Comparison of ENCODE assay signal across 1 cellular context in the genomic region with DNA sequence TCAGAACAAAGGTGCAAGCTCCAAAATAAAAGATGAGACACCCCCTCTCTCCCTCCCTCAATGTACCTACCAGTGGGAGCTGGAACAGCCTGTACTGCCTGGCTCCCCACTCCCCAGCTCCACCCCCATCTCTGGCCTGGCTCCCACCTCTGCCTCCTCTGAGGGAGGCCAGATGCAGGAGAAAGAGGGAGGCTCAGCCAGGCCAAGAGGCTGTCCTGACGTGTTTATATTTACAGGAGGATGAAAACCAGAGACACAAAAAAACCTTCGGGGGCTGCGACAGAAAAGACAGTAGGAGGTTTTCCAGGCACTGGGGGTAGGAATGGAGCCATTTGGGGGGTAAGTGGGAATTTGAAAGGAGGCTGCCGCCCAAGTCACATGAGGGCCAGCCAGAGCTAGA.
TF ChIP-seq lines count a peak whose summit lies in the region.

No MANE protein-coding gene starts in this region.

TF ChIP-seq in WTC11, 78 proteins besides CTCF, POLR2A, EP300 and RAD21 (continued from another document):
- TF ChIP-seq, protein P1, sequence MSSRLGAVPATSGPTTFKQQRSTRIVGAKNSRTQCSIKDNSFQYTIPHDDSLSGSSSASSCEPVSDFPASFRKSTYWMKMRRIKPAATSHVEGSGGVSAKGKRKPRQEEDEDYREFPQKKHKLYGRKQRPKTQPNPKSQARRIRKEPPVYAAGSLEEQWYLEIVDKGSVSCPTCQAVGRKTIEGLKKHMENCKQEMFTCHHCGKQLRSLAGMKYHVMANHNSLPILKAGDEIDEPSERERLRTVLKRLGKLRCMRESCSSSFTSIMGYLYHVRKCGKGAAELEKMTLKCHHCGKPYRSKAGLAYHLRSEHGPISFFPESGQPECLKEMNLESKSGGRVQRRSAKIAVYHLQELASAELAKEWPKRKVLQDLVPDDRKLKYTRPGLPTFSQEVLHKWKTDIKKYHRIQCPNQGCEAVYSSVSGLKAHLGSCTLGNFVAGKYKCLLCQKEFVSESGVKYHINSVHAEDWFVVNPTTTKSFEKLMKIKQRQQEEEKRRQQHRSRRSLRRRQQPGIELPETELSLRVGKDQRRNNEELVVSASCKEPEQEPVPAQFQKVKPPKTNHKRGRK (CRISPR knock-in tag; IDR thresholded peaks at IDR 0.05; ENCODE audit: borderline replicate concordance) = no peak
- TF ChIP-seq, protein P2, sequence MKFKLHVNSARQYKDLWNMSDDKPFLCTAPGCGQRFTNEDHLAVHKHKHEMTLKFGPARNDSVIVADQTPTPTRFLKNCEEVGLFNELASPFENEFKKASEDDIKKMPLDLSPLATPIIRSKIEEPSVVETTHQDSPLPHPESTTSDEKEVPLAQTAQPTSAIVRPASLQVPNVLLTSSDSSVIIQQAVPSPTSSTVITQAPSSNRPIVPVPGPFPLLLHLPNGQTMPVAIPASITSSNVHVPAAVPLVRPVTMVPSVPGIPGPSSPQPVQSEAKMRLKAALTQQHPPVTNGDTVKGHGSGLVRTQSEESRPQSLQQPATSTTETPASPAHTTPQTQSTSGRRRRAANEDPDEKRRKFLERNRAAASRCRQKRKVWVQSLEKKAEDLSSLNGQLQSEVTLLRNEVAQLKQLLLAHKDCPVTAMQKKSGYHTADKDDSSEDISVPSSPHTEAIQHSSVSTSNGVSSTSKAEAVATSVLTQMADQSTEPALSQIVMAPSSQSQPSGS (CRISPR knock-in tag; IDR thresholded peaks at IDR 0.05; ENCODE audit: borderline replicate concordance, low read depth) = no peak
- TF ChIP-seq FOXP1 (CRISPR knock-in tag; IDR thresholded peaks at IDR 0.05; ENCODE audit: borderline replicate concordance) = no peak
- no peak for TF ChIP-seq ZNF317 (CRISPR knock-in tag; IDR thresholded peaks at IDR 0.05; ENCODE audit: borderline replicate concordance, low read depth)
- TF ChIP-seq, protein P3, sequence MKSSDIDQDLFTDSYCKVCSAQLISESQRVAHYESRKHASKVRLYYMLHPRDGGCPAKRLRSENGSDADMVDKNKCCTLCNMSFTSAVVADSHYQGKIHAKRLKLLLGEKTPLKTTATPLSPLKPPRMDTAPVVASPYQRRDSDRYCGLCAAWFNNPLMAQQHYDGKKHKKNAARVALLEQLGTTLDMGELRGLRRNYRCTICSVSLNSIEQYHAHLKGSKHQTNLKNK (CRISPR knock-in tag; IDR thresholded peaks at IDR 0.05) = no peak
- no peak for TF ChIP-seq MXD4 (CRISPR knock-in tag; IDR thresholded peaks at IDR 0.05; ENCODE audit: borderline replicate concordance)
- TF ChIP-seq, protein P4, sequence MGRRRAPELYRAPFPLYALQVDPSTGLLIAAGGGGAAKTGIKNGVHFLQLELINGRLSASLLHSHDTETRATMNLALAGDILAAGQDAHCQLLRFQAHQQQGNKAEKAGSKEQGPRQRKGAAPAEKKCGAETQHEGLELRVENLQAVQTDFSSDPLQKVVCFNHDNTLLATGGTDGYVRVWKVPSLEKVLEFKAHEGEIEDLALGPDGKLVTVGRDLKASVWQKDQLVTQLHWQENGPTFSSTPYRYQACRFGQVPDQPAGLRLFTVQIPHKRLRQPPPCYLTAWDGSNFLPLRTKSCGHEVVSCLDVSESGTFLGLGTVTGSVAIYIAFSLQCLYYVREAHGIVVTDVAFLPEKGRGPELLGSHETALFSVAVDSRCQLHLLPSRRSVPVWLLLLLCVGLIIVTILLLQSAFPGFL (CRISPR knock-in tag; IDR thresholded peaks at IDR 0.05; ENCODE audit: borderline replicate concordance) = no peak
